Comparison of ENCODE assay signal across 1 cellular context in the genomic region with DNA sequence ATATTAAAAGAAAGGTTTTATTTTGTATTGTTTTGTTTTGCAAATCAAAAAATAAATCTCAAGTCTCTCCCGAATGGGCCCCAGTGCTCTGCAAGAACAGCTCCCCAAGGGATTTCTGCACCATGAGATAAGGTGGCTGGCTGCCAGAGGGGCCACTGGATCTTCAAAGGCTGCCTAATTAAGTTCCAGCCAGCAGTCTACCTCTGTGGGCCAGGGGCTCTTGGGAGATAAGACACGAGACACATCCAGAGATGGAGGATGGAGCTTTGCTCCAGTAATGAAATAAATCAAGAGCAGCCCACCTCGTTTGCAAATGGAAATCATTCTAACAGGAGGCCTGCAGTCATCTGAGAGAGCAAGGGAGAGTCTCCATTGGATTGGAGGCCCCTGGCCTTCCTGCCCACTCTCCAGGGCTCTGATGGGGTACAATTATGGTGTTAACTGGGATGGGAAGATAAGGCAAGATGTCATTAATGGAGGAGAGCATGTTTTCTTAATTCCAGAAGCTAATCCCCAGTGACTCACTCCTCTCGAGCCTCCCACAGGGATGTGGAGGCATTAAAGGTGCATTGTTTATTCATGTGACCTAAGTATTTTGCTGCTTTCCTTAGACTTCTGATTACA.
TF ChIP-seq lines count a peak whose summit lies in the region.

No MANE protein-coding gene starts in this region.

TF ChIP-seq in SK-N-SH treated with all-trans-retinoic acid at 6 μM for 48 hours, 23 proteins besides CTCF, POLR2A, EP300 and RAD21 (continued from another document):
- TF ChIP-seq, protein P1, sequence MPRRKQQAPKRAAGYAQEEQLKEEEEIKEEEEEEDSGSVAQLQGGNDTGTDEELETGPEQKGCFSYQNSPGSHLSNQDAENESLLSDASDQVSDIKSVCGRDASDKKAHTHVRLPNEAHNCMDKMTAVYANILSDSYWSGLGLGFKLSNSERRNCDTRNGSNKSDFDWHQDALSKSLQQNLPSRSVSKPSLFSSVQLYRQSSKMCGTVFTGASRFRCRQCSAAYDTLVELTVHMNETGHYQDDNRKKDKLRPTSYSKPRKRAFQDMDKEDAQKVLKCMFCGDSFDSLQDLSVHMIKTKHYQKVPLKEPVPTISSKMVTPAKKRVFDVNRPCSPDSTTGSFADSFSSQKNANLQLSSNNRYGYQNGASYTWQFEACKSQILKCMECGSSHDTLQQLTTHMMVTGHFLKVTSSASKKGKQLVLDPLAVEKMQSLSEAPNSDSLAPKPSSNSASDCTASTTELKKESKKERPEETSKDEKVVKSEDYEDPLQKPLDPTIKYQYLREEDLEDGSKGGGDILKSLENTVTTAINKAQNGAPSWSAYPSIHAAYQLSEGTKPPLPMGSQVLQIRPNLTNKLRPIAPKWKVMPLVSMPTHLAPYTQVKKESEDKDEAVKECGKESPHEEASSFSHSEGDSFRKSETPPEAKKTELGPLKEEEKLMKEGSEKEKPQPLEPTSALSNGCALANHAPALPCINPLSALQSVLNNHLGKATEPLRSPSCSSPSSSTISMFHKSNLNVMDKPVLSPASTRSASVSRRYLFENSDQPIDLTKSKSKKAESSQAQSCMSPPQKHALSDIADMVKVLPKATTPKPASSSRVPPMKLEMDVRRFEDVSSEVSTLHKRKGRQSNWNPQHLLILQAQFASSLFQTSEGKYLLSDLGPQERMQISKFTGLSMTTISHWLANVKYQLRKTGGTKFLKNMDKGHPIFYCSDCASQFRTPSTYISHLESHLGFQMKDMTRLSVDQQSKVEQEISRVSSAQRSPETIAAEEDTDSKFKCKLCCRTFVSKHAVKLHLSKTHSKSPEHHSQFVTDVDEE (CRISPR knock-in tag; IDR thresholded peaks at IDR 0.05), result peak; percentile 52; the same call in 1 of the 2 replicates
